ENCODE assay signal across 14 cellular contexts in the genomic region with DNA sequence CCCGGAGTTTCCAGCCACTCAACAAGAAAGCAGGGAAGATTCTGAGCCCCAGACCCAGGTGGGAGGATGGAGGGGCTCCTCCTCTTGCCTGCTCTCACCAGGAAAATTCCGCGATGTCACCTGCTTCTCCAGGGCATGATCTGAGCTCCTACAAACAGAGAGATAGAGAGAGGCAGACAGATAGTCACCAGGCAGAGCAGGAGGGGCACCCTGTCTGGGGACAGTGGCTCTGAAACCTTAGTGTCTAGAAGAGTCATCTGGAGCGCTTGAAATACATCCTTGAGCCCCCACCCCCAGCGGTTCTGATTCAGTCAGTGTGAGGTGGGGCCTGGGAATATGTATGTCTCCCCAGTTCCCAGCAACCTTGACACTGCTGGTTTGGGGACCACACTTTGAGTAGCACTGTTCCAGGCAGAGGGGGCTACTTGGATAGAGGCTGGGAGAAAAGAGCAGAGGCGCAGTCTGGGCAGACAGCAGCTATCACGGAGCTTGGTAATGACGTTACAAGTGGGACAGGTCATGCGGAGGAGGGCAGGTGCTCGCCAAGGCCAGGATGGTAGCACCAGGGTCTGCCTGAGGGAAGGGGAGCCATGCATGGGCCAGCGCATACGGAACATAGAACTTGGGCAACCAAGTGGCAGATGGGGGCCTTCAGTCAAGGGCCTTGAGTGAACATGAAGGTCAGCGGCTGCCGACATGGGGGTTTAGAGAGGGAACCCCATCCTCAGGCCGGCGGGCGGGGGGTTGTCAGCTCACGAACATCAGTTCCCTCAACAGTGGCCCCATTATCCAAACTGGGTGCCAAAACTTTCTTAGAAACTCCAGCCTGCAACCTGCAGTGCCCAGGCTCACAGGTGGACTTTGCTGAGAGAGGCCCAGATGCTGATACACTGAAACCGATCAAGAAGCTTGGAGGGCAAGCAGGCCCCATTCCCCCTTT.
DNase-seq lines count a peak whose midpoint lies in the region; ATAC-seq and TF ChIP-seq lines count a peak whose summit lies in the region.
"Had no signal": no experiment of that assay in that cellular context is flagged by ENCODE, and none has a peak within 500 bp of the region (broad histone marks: within the 10 kb centered on the region; RNA-seq: fewer than 3 reads in every experiment).

No MANE protein-coding gene starts in this region.

- TF ChIP-seq POLR2A in stomach (IDR thresholded peaks at IDR 0.05), result no peak

- H3K9me3 ChIP-seq in H9 (ENCODE audit: control insufficient read depth, low read depth, low read length), result no peaks in the 10 kb centered on the region
- no peaks in the 10 kb centered on the region for H3K9me3 ChIP-seq in stomach
- H3K9me3 ChIP-seq in osteoblast (ENCODE audit: low read depth, low read length), result no peaks in the 10 kb centered on the region

- H3K14ac ChIP-seq in H9 (ENCODE audit: insufficient read depth, low read length), result no peak overlapping the region; the same call in 1 of the 2 replicates

- H3K36me3 ChIP-seq in stomach (no peaks in the 10 kb centered on the region), osteoblast (ENCODE audit: insufficient read depth, low read length) (no peaks in the 10 kb centered on the region)

- H3K23ac ChIP-seq in H9 (ENCODE audit: insufficient read length, low read depth, low read length), result no peak overlapping the region

- H3K36me3 Mint-ChIP-seq in H9 (ENCODE audit: insufficient read depth in 1 of 3, low read depth in 3 of 3) (no peaks in the 10 kb centered on the region), natural killer cell (no peaks in the 10 kb centered on the region), CD14-positive monocyte (no peaks in the 10 kb centered on the region)
- H3K36me3 Mint-ChIP-seq in activated T-helper 1 cell treated with anti-CD3 and anti-CD28 coated beads, Interleukin-12 subunit alpha, Interleukin-12 subunit beta, Interleukin-2, Interleukin-4 antibody, amounts not matched to agents 30 ng/mL and 10 ng/mL and 1 ng/mL, durations not matched to agents 14 hours and 24 hours and 36 hours (ENCODE audit: low read depth), result no peaks in the 10 kb centered on the region

- no peak overlapping the region for H3K56ac ChIP-seq in H9 (ENCODE audit: insufficient read length, low read depth, low read length)

- H2BK12ac ChIP-seq in H9 (ENCODE audit: insufficient read length, low read depth, low read length), result no peak overlapping the region

- TF ChIP-seq CTCF in H9 (conservative IDR thresholded peaks at IDR 0.05), result no peak
- no peak for TF ChIP-seq CTCF in coronary artery (IDR thresholded peaks at IDR 0.05)
- no peak for TF ChIP-seq CTCF in natural killer cell (IDR thresholded peaks at IDR 0.05)
- TF ChIP-seq CTCF in stomach (IDR thresholded peaks at IDR 0.05), result no peak
- TF ChIP-seq CTCF in osteoblast (IDR thresholded peaks at IDR 0.05; ENCODE audit: extremely low read depth, low read depth, low read length), result no peak
- TF ChIP-seq CTCF in CD14-positive monocyte (IDR thresholded peaks at IDR 0.05), result no peak

- no peak overlapping the region for H3K27ac ChIP-seq in H9 (ENCODE audit: insufficient read length, low read depth, low read length)
- H3K27ac ChIP-seq in coronary artery, result no peak overlapping the region
- no peak overlapping the region for H3K27ac ChIP-seq in stomach
- no peak overlapping the region for H3K27ac ChIP-seq in osteoblast (ENCODE audit: low read depth, low read length)
- H3K27ac ChIP-seq: RWPE1 had no signal

- H4K8ac ChIP-seq in H9 (replicated peaks; ENCODE audit: insufficient read length, low read depth, low read length), result no peak overlapping the region

- no peak overlapping the region for H3K4ac ChIP-seq in H9 (ENCODE audit: low read depth, low read length)

- H2AK5ac ChIP-seq in H9 (ENCODE audit: insufficient read length, low read length), result no peak overlapping the region

- ATAC-seq in natural killer cell (no peak), HG03378 (IDR thresholded peaks at IDR 0.05; ENCODE audit: unreplicated experiment) (no peak)

- TF ChIP-seq EP300 in stomach (IDR thresholded peaks at IDR 0.05), result no peak

- H3K27me3 Mint-ChIP-seq in H9 (ENCODE audit: low read depth) (peaks cover 13% of the 10 kb centered on the region), natural killer cell (ENCODE audit: low read depth in 2 of 2) (peaks cover 12 to 35% of the 10 kb centered on the region in 2 donors), CD14-positive monocyte (ENCODE audit: low read depth in 3 of 3) (peaks cover 1 to 9% (median 4%) of the 10 kb centered on the region in 3 donors)
- peaks cover 5% of the 10 kb centered on the region for H3K27me3 Mint-ChIP-seq in activated T-helper 1 cell treated with anti-CD3 and anti-CD28 coated beads, Interleukin-12 subunit alpha, Interleukin-12 subunit beta, Interleukin-2, Interleukin-4 antibody, amounts not matched to agents 30 ng/mL and 10 ng/mL and 1 ng/mL, durations not matched to agents 14 hours and 24 hours and 36 hours (ENCODE audit: insufficient read depth)

- H3K79me2 ChIP-seq in H9 (ENCODE audit: insufficient read depth, low read length), result no peaks in the 10 kb centered on the region
- H3K79me2 ChIP-seq in osteoblast (ENCODE audit: insufficient read depth, low read length), result no peaks in the 10 kb centered on the region

- no peaks in the 10 kb centered on the region for H3K23me2 ChIP-seq in H9 (ENCODE audit: insufficient read length, low read depth, low read length, poor library complexity, severe bottlenecking)

- no peak overlapping the region for H3K18ac ChIP-seq in H9 (ENCODE audit: insufficient read length, low read depth, low read length)

- WGBS in H9 (ENCODE audit: extremely low coverage, insufficient read length, low lambda C conversion rate), result no CpG with 5 or more reads among the region's 19 CpGs
- WGBS in stomach, 5 donors, result 94 to 97% (median 96%) methylated on average over 18 to 19 of the region's 19 CpGs

- no peaks in the 10 kb centered on the region for H3K79me1 ChIP-seq in H9 (ENCODE audit: insufficient read depth, low read depth, low read length, poor library complexity, severe bottlenecking)

- H3K27me3 ChIP-seq in H9 (ENCODE audit: insufficient read depth, low read length) (no peaks in the 10 kb centered on the region), stomach (no peaks in the 10 kb centered on the region), osteoblast (ENCODE audit: insufficient read depth, low read length) (peaks cover 42% of the 10 kb centered on the region)

- H3K9me3 Mint-ChIP-seq in H9 (no peaks in the 10 kb centered on the region; a peak in 2 of 5 replicates), natural killer cell (no peaks in the 10 kb centered on the region), CD14-positive monocyte (peaks cover 0 to 12% (median 2%) of the 10 kb centered on the region in 7 donors)
- H3K9me3 Mint-ChIP-seq in activated T-helper 1 cell treated with anti-CD3 and anti-CD28 coated beads, Interleukin-12 subunit alpha, Interleukin-12 subunit beta, Interleukin-2, Interleukin-4 antibody, amounts not matched to agents 30 ng/mL and 10 ng/mL and 1 ng/mL, durations not matched to agents 14 hours and 24 hours and 36 hours, result no peaks in the 10 kb centered on the region

- no peak overlapping the region for H4K5ac ChIP-seq in H9 (ENCODE audit: insufficient read length, low read depth, low read length)

- no peak overlapping the region for H2BK20ac ChIP-seq in H9 (ENCODE audit: low read depth, low read length, poor library complexity, severe bottlenecking)

- H2BK15ac ChIP-seq in H9 (ENCODE audit: low read depth, low read length), result no peak overlapping the region

- DNase-seq in H9, result peak; percentile 18
- peak; percentile 29 for DNase-seq in coronary artery (ENCODE audit: low spot score)
- DNase-seq in natural killer cell, result peak; percentile 12
- peak; percentile 24 for DNase-seq in stomach
- DNase-seq in activated T-helper 1 cell treated with anti-CD3 and anti-CD28 coated beads, Interleukin-12 subunit alpha, Interleukin-12 subunit beta, Interleukin-2, Interleukin-4 antibody, amounts not matched to agents 30 ng/mL and 10 ng/mL and 1 ng/mL, durations not matched to agents 14 hours and 24 hours and 36 hours (ENCODE audit: low spot score), result no peak
- DNase-seq in osteoblast (ENCODE audit: insufficient read length, low spot score, missing footprints), result no peak
- no peak for DNase-seq in CD14-positive monocyte (ENCODE audit: low spot score)
- DNase-seq: KBM-7, NCI-H1048, NCI-H146, NCI-H226 had no signal

- no peak overlapping the region for H3T11ph ChIP-seq in H9 (ENCODE audit: low read length)

- no peak overlapping the region for H2AFZ ChIP-seq in H9 (ENCODE audit: low read length)
- no peak overlapping the region for H2AFZ ChIP-seq in osteoblast (ENCODE audit: low read length)

- H3K27ac Mint-ChIP-seq in H9 (peak overlapping the region in 2 of 3 experiments; percentile 36 to 55; a peak in 3 of 7 replicates), natural killer cell (no peak overlapping the region), CD14-positive monocyte (no peak overlapping the region)
- H3K27ac Mint-ChIP-seq in activated T-helper 1 cell treated with anti-CD3 and anti-CD28 coated beads, Interleukin-12 subunit alpha, Interleukin-12 subunit beta, Interleukin-2, Interleukin-4 antibody, amounts not matched to agents 30 ng/mL and 10 ng/mL and 1 ng/mL, durations not matched to agents 14 hours and 24 hours and 36 hours, result no peak overlapping the region

- H4K91ac ChIP-seq in H9 (ENCODE audit: insufficient read length, low read depth, low read length), result no peak overlapping the region

- no peak overlapping the region for H3K9ac ChIP-seq in H9 (ENCODE audit: extremely low read depth, insufficient read length, low read length)

- intact Hi-C loops in natural killer cell (cut with micrococcal nuclease), result no loop called here
- intact Hi-C loops in stomach (cut with DNase I; ENCODE audit: low total_unique reads), result no loop called here
- intact Hi-C loops in activated T-helper 1 cell treated with anti-CD3 and anti-CD28 coated beads, Interleukin-12 subunit alpha, Interleukin-12 subunit beta, Interleukin-2, Interleukin-4 antibody, amounts not matched to agents 30 ng/mL and 10 ng/mL and 1 ng/mL, durations not matched to agents 14 hours and 24 hours and 36 hours (cut with micrococcal nuclease), result no loop called here
- intact Hi-C loops in CD14-positive monocyte (cut with micrococcal nuclease), result no loop called here

- H3K4me3 ChIP-seq in coronary artery, result no peak overlapping the region
- H3K4me3 ChIP-seq in stomach, result no peak overlapping the region
- H3K4me3 ChIP-seq in osteoblast (ENCODE audit: insufficient read depth, low read length), result no peak overlapping the region

- H4K20me1 ChIP-seq in H9 (ENCODE audit: control insufficient read depth, insufficient read depth, insufficient read length) (no peaks in the 10 kb centered on the region), osteoblast (ENCODE audit: insufficient read depth, low read length) (no peaks in the 10 kb centered on the region)

- H3K4me2 ChIP-seq in H9 (ENCODE audit: insufficient read depth, insufficient read length, low read length), result no peak overlapping the region
- no peak overlapping the region for H3K4me2 ChIP-seq in osteoblast (ENCODE audit: insufficient read depth, low read length)

- no peak overlapping the region for H2BK120ac ChIP-seq in H9 (ENCODE audit: low read depth, low read length, poor library complexity, severe bottlenecking)

- H2BK5ac ChIP-seq in H9 (ENCODE audit: insufficient read length, low read length), result no peak overlapping the region

- H3K4me1 Mint-ChIP-seq in H9, result no peaks in the 10 kb centered on the region; a peak in 1 of 4 replicates
- no peaks in the 10 kb centered on the region for H3K4me1 Mint-ChIP-seq in natural killer cell
- H3K4me1 Mint-ChIP-seq in activated T-helper 1 cell treated with anti-CD3 and anti-CD28 coated beads, Interleukin-12 subunit alpha, Interleukin-12 subunit beta, Interleukin-2, Interleukin-4 antibody, amounts not matched to agents 30 ng/mL and 10 ng/mL and 1 ng/mL, durations not matched to agents 14 hours and 24 hours and 36 hours (ENCODE audit: low read depth), result peaks cover 5% of the 10 kb centered on the region
- H3K4me1 Mint-ChIP-seq in CD14-positive monocyte, result no peaks in the 10 kb centered on the region

- H3K4me1 ChIP-seq in H9 (ENCODE audit: insufficient read depth, low read length) (no peaks in the 10 kb centered on the region), stomach (no peaks in the 10 kb centered on the region), osteoblast (ENCODE audit: insufficient read depth, low read length) (no peaks in the 10 kb centered on the region)
- H3K4me1 ChIP-seq: Caco-2 had no signal

- H3K4me3 Mint-ChIP-seq in H9 (no peak overlapping the region), natural killer cell (no peak overlapping the region), CD14-positive monocyte (no peak overlapping the region)
- no peak overlapping the region for H3K4me3 Mint-ChIP-seq in activated T-helper 1 cell treated with anti-CD3 and anti-CD28 coated beads, Interleukin-12 subunit alpha, Interleukin-12 subunit beta, Interleukin-2, Interleukin-4 antibody, amounts not matched to agents 30 ng/mL and 10 ng/mL and 1 ng/mL, durations not matched to agents 14 hours and 24 hours and 36 hours

Comparison
In these comparisons a context has a peak if more than half of its experiments do, and no peak if none do; other contexts are left out.
1. DNase-seq: peak in H9 (single experiment), coronary artery (single experiment), natural killer cell (single experiment) and stomach (single experiment); none in activated T-helper 1 cell treated with anti-CD3 and anti-CD28 coated beads, Interleukin-12 subunit alpha, Interleukin-12 subunit beta, Interleukin-2, Interleukin-4 antibody, amounts not matched to agents 30 ng/mL and 10 ng/mL and 1 ng/mL, durations not matched to agents 14 hours and 24 hours and 36 hours (single experiment), osteoblast (single experiment) and CD14-positive monocyte (single experiment).
2. H3K27ac Mint-ChIP-seq: peak in H9 (2 of 3); none in natural killer cell (0 of 2), activated T-helper 1 cell treated with anti-CD3 and anti-CD28 coated beads, Interleukin-12 subunit alpha, Interleukin-12 subunit beta, Interleukin-2, Interleukin-4 antibody, amounts not matched to agents 30 ng/mL and 10 ng/mL and 1 ng/mL, durations not matched to agents 14 hours and 24 hours and 36 hours (single experiment) and CD14-positive monocyte (0 of 7).